ENCODE assay signal across 21 cellular contexts in genomic region chr14:93747560-93747959, GRCh38. TPM values are rescaled to one million over a fixed set of nuclear protein-coding genes. Genes with fewer than 3 reads are reported as not detected.
DNase-seq lines count a peak whose midpoint lies in the region; ATAC-seq and TF ChIP-seq lines count a peak whose summit lies in the region.
"Had no signal": no experiment of that assay in that cellular context is flagged by ENCODE, and none has a peak within 500 bp of the region (broad histone marks: within the 10 kb centered on the region; RNA-seq: fewer than 3 reads in every experiment).

No MANE protein-coding gene starts in this region.

- H3K9me3 Mint-ChIP-seq in brain (peaks cover 0 to 2% (median 0%) of the 10 kb centered on the region in 5 experiments), nephron progenitor cell (no peaks in the 10 kb centered on the region)

- intact Hi-C loops in heart right ventricle (cut with DNase I): loop anchor here in 1 of 10 donors (1.0 kb wide), 1 partner anchor 42 kb away; no protein-coding TSS in a partner anchor
- intact Hi-C loops in cardiac septum (cut with DNase I): no loop called here

- 96 to 100% methylated on average over 1 of the region's 1 CpG for WGBS in heart right ventricle, 2 donors
- 69 to 77% methylated on average over 1 of the region's 1 CpG for WGBS in tibial nerve, 2 donors

- H3K27ac Mint-ChIP-seq in brain (peak overlapping the region; percentile 2 to 85 (median 32)), nephron progenitor cell (peak overlapping the region; percentile 13)

- peak overlapping the region in 1 of 5 experiments; percentile 1 for H3K4me3 Mint-ChIP-seq in brain
- H3K4me3 Mint-ChIP-seq in nephron progenitor cell: no peak overlapping the region
- H3K4me3 Mint-ChIP-seq: CD4-positive, alpha-beta memory T cell had no signal

- TF ChIP-seq EP300 in tibial nerve (IDR thresholded peaks at IDR 0.05): no peak

- H3K27me3 ChIP-seq in heart right ventricle: no peaks in the 10 kb centered on the region
- H3K27me3 ChIP-seq in tibial nerve: no peaks in the 10 kb centered on the region
- H3K27me3 ChIP-seq: BLaER1 had no signal

- H3K9me3 ChIP-seq in heart right ventricle (no peaks in the 10 kb centered on the region), tibial nerve (no peaks in the 10 kb centered on the region)
- H3K9me3 ChIP-seq: BLaER1 had no signal

- no peaks in the 10 kb centered on the region for H3K36me3 Mint-ChIP-seq in brain
- H3K36me3 Mint-ChIP-seq in nephron progenitor cell (ENCODE audit: low read depth): no peaks in the 10 kb centered on the region
- H3K36me3 Mint-ChIP-seq: CD4-positive, alpha-beta memory T cell had no signal

- H3K27me3 Mint-ChIP-seq in brain: no peaks in the 10 kb centered on the region
- peaks cover 6% of the 10 kb centered on the region for H3K27me3 Mint-ChIP-seq in nephron progenitor cell (ENCODE audit: low read depth, poor library complexity)

- TF ChIP-seq CTCF in heart right ventricle (IDR thresholded peaks at IDR 0.05): no peak
- TF ChIP-seq CTCF in brain (conservative IDR thresholded peaks at IDR 0.05): no peak
- no peak for TF ChIP-seq CTCF in nephron progenitor cell (IDR thresholded peaks at IDR 0.05)
- TF ChIP-seq CTCF in tibial nerve (IDR thresholded peaks at IDR 0.05): no peak

- H3K27ac ChIP-seq in heart right ventricle: peak overlapping the region in 7 of 10 donors; percentile 85 to 95 (median 86)
- H3K27ac ChIP-seq in tibial nerve: peak overlapping the region; percentile 57 to 92 (median 72)
- H3K27ac ChIP-seq: BLaER1, KMS-11 had no signal

- TF ChIP-seq POLR2A in tibial nerve (IDR thresholded peaks at IDR 0.05): no peak

- H3K4me1 ChIP-seq in heart right ventricle (peaks cover 1 to 53% (median 16%) of the 10 kb centered on the region in 9 donors), tibial nerve (peaks cover 0 to 94% (median 65%) of the 10 kb centered on the region in 4 donors)

- H3K36me3 ChIP-seq in heart right ventricle: no peaks in the 10 kb centered on the region
- H3K36me3 ChIP-seq in tibial nerve: no peaks in the 10 kb centered on the region
- H3K36me3 ChIP-seq: BLaER1 had no signal

- H3K4me3 ChIP-seq in heart right ventricle (no peak overlapping the region), tibial nerve (no peak overlapping the region)
- H3K4me3 ChIP-seq: BLaER1, GM12878 had no signal

- no peak for ATAC-seq in heart right ventricle
- ATAC-seq: GM12878 had no signal

- H3K4me1 Mint-ChIP-seq in brain (peaks cover 56% of the 10 kb centered on the region), nephron progenitor cell (peaks cover 55% of the 10 kb centered on the region)
- H3K4me1 Mint-ChIP-seq: CD4-positive, alpha-beta memory T cell had no signal

- DNase-seq in heart right ventricle: no peak
- DNase-seq in cardiac septum (ENCODE audit: low spot score): no peak
- DNase-seq in nephron progenitor cell: no peak
- DNase-seq in tibial nerve (ENCODE audit: low spot score in 2 of 2): no peak
- no peak for DNase-seq in NCI-H526 (lab: John Stamatoyannopoulos, UW)
- no peak for DNase-seq in COLO829 (ENCODE audit: low spot score)
- DNase-seq: Calu3; CD4-positive, alpha-beta memory T cell; DMS53; EL; HCEC 1CT; NCI-H1417; NCI-H187 treated with DMSO at 0.1 percent for 48 hours; NCI-H2227 treated with DMSO at 0.1 percent for 48 hours; NCI-H510A treated with DMSO at 0.1 percent for 48 hours; NCI-H82; RPMI8226 had no signal

RNA-seq across cellular contexts. Expression of gene PRIMA1, which starts 40.7 kb away (rescaled TPM):
- total RNA-seq in heart right ventricle (10 to 100 TPM in 1 of 10 donors, 1 to 10 TPM in 9; 1.8 to 12.7 (median 4.1) TPM), cardiac septum (2.3 TPM), tibial nerve (10 to 100 TPM; 21.1 to 46.8 (median 35.3) TPM)
- polyA plus RNA-seq in heart right ventricle (10 to 100 TPM in 1 of 2 donors, 1 to 10 TPM in 1; 2.2 to 16.3 TPM), brain (ENCODE audit: insufficient read depth, low read depth, low replicate concordance) (8.8 TPM)
- total RNA-seq: Calu3; CD4-positive, alpha-beta memory T cell; GM12878 had no signal
- polyA plus RNA-seq: CD4-positive, alpha-beta memory T cell; GM12878 had no signal
